ENCODE assay signal across 13 cellular contexts in genomic region chr2:100394111-100394641, GRCh38. TPM values are rescaled to one million over a fixed set of nuclear protein-coding genes. Genes with fewer than 3 reads are reported as not detected.
DNase-seq lines count a peak whose midpoint lies in the region; ATAC-seq and TF ChIP-seq lines count a peak whose summit lies in the region.
"Had no signal": no experiment of that assay in that cellular context is flagged by ENCODE, and none has a peak within 500 bp of the region (broad histone marks: within the 10 kb centered on the region; RNA-seq: fewer than 3 reads in every experiment).

No MANE protein-coding gene starts in this region.

- no peak overlapping the region for H2AK9ac ChIP-seq in IMR-90 (replicated peaks; ENCODE audit: low read depth, low read length, poor library complexity)

- H2AFZ ChIP-seq in IMR-90 (replicated peaks; ENCODE audit: low read length, poor library complexity) = no peak overlapping the region
- no peak overlapping the region for H2AFZ ChIP-seq in PC-9

- H4K91ac ChIP-seq in IMR-90 (ENCODE audit: insufficient read depth, low read depth, low read length) = no peak overlapping the region

- no peak overlapping the region for H3K4me3 ChIP-seq in right atrium auricular region
- H3K4me3 ChIP-seq in IMR-90 (ENCODE audit: insufficient read depth, low read depth, low read length) = no peak overlapping the region
- no peak overlapping the region for H3K4me3 ChIP-seq in PC-9
- H3K4me3 ChIP-seq: left ventricle myocardium inferior had no signal

- CTCF ChIA-PET in IMR-90 (lab: Yijun Ruan, JAX) = no interaction called here
- CTCF ChIA-PET in PC-9 (lab: Charles Lee) = no interaction called here

- no peaks in the 10 kb centered on the region for H3K9me3 Mint-ChIP-seq in stimulated activated naive B cell treated with anti-CD40 and anti-IgM and Interleukin-4, amounts not matched to agents 10 μg/mL and 1 μg/mL and 100 μg/mL, for 72 hours

- no peaks in the 10 kb centered on the region for H3K79me2 ChIP-seq in PC-9 (ENCODE audit: low read depth)

- no peak overlapping the region for H3K23ac ChIP-seq in IMR-90 (ENCODE audit: low read depth, low read length)

- TF ChIP-seq CTCF in right atrium auricular region (IDR thresholded peaks at IDR 0.05) (no peak), IMR-90 (conservative IDR thresholded peaks at IDR 0.05; ENCODE audit: low read depth, low read length) (no peak), PC-9 (conservative IDR thresholded peaks at IDR 0.05) (no peak)

- no peaks in the 10 kb centered on the region for H3K79me1 ChIP-seq in IMR-90 (ENCODE audit: low read depth in 1 of 2, low read length in 2 of 2)

- no peaks in the 10 kb centered on the region for H3K9me2 ChIP-seq in PC-9 (ENCODE audit: insufficient read depth)

- H3K4me1 Mint-ChIP-seq in stimulated activated naive B cell treated with anti-CD40 and anti-IgM and Interleukin-4, amounts not matched to agents 10 μg/mL and 1 μg/mL and 100 μg/mL, for 72 hours = peaks cover 38 to 47% of the 10 kb centered on the region in 2 donors

- TF ChIP-seq POLR2A in IMR-90 (IDR thresholded peaks at IDR 0.05; ENCODE audit: low read depth, low read length) = no peak

- H3K27me3 Mint-ChIP-seq in stimulated activated naive B cell treated with anti-CD40 and anti-IgM and Interleukin-4, amounts not matched to agents 10 μg/mL and 1 μg/mL and 100 μg/mL, for 72 hours = no peaks in the 10 kb centered on the region

- no peak overlapping the region for H4K8ac ChIP-seq in IMR-90 (ENCODE audit: low read depth in 2 of 2, low read length in 2 of 2)

- dilution Hi-C loops in IMR-90 (cut with HindIII; ENCODE audit: low sequenced_read_pairs, unreplicated experiment) = no loop called here

- H2BK120ac ChIP-seq in IMR-90 (ENCODE audit: low read depth, low read length) = no peak overlapping the region

- BruUV-seq in IMR-90 (replicated peaks; lab: Mats Ljungman, UMichigan) (no TSS peak), PC-9 (replicated peaks; lab: Mats Ljungman, UMichigan) (no TSS peak)

- no peak overlapping the region for H3K4me2 ChIP-seq in IMR-90 (ENCODE audit: low read depth, low read length)
- H3K4me2 ChIP-seq in PC-9 = no peak overlapping the region

- peaks cover 31% of the 10 kb centered on the region for H3K36me3 ChIP-seq in right atrium auricular region
- H3K36me3 ChIP-seq in IMR-90 (ENCODE audit: control insufficient read depth, insufficient read depth, low read length) = peaks cover 10% of the 10 kb centered on the region
- H3K36me3 ChIP-seq in PC-9 (ENCODE audit: low read depth) = no peaks in the 10 kb centered on the region

- POLR2A ChIA-PET in IMR-90 (lab: Charles Lee; ENCODE audit: unreplicated experiment) (no interaction called here), PC-9 (lab: Charles Lee; ENCODE audit: unreplicated experiment) (no interaction called here)

- H4K5ac ChIP-seq in IMR-90 (ENCODE audit: low read depth, low read length) = no peak overlapping the region

- H3K27ac ChIP-seq in right atrium auricular region = no peak overlapping the region
- no peak overlapping the region for H3K27ac ChIP-seq in IMR-90 (ENCODE audit: insufficient read depth, low read length)
- no peak overlapping the region for H3K27ac ChIP-seq in PC-9
- H3K27ac ChIP-seq: left ventricle myocardium inferior, VCaP had no signal

- H3K18ac ChIP-seq in IMR-90 (ENCODE audit: low read depth, low read length) = no peak overlapping the region

- H2AK5ac ChIP-seq in IMR-90 (ENCODE audit: low read depth, low read length) = no peak overlapping the region

- H3K9me3 ChIP-seq in right atrium auricular region (no peaks in the 10 kb centered on the region), IMR-90 (ENCODE audit: control insufficient read depth, insufficient read depth, low read length) (no peaks in the 10 kb centered on the region), PC-9 (ENCODE audit: insufficient read depth, low read depth) (no peaks in the 10 kb centered on the region)
- H3K9me3 ChIP-seq: left ventricle myocardium inferior had no signal

- H3K4me1 ChIP-seq in right atrium auricular region (no peaks in the 10 kb centered on the region), IMR-90 (ENCODE audit: control insufficient read depth, insufficient read depth, low read length) (peaks cover 2% of the 10 kb centered on the region; the same call in 1 of the 2 replicates), PC-9 (replicated peaks; ENCODE audit: insufficient read depth) (no peaks in the 10 kb centered on the region)
- H3K4me1 ChIP-seq: left ventricle myocardium inferior had no signal

- H2BK15ac ChIP-seq in IMR-90 (ENCODE audit: low read depth, low read length) = no peak overlapping the region

- H3K4me3 Mint-ChIP-seq in stimulated activated naive B cell treated with anti-CD40 and anti-IgM and Interleukin-4, amounts not matched to agents 10 μg/mL and 1 μg/mL and 100 μg/mL, for 72 hours = peak overlapping the region in 1 of 2 donors; percentile 71

- H3F3A ChIP-seq in PC-9 (ENCODE audit: insufficient read depth, low read depth) = no peaks in the 10 kb centered on the region

- peaks cover 34 to 50% of the 10 kb centered on the region in 2 donors for H3K36me3 Mint-ChIP-seq in stimulated activated naive B cell treated with anti-CD40 and anti-IgM and Interleukin-4, amounts not matched to agents 10 μg/mL and 1 μg/mL and 100 μg/mL, for 72 hours

- H2BK20ac ChIP-seq in IMR-90 (ENCODE audit: low read depth, low read length) = no peak overlapping the region

- DNase-seq in right atrium auricular region (ENCODE audit: low spot score) = peak; percentile 54
- DNase-seq in Right ventricle myocardium inferior (ENCODE audit: missing footprints) = no peak
- DNase-seq in IMR-90 = peak; percentile 5
- DNase-seq in stimulated activated naive B cell treated with anti-CD40 and anti-IgM and Interleukin-4, amounts not matched to agents 10 μg/mL and 1 μg/mL and 100 μg/mL, for 72 hours = peak; percentile 47
- DNase-seq in PC-9 = no peak
- no peak for DNase-seq in left ventricle myocardium superior
- DNase-seq in NCI-H748 treated with DMSO at 0.1 percent for 48 hours (lab: John Stamatoyannopoulos, UW) = no peak
- DNase-seq: left ventricle myocardium inferior; NCI-H69; right cardiac atrium; stimulated activated naive CD4-positive, alpha-beta T cell treated with Interleukin-2 at 50 U/mL for 16 hours had no signal

- intact Hi-C loops in Right ventricle myocardium inferior (cut with DNase I) (no loop called here), IMR-90 (cut with micrococcal nuclease) (no loop called here), PC-9 (cut with micrococcal nuclease; ENCODE audit: unreplicated experiment) (no loop called here), left ventricle myocardium superior (cut with micrococcal nuclease) (no loop called here)

- H4K20me1 ChIP-seq in IMR-90 (ENCODE audit: insufficient read depth, low read length) (no peaks in the 10 kb centered on the region), PC-9 (ENCODE audit: insufficient read depth) (no peaks in the 10 kb centered on the region)

- in situ Hi-C loops in IMR-90 (cut with MboI; ENCODE audit: low sequenced_read_pairs) = loop anchor here (25.0 kb wide), 2 partner anchors 682 to 857 kb away; no protein-coding TSS in a partner anchor

- no peak overlapping the region for H3K4ac ChIP-seq in IMR-90 (ENCODE audit: low read depth, low read length)

- TF ChIP-seq RAD21 in IMR-90 (IDR thresholded peaks at IDR 0.05; ENCODE audit: low read length) = no peak

- H3K14ac ChIP-seq in IMR-90 (replicated peaks; ENCODE audit: low read depth, low read length) = no peak overlapping the region

- H3K9ac ChIP-seq in IMR-90 (ENCODE audit: low read depth, low read length) = no peak overlapping the region

- H3K27me3 ChIP-seq in right atrium auricular region (no peaks in the 10 kb centered on the region), IMR-90 (ENCODE audit: control insufficient read depth, insufficient read depth, low read length) (no peaks in the 10 kb centered on the region), PC-9 (ENCODE audit: insufficient read depth, low read depth) (peaks cover 99% of the 10 kb centered on the region)

- H2BK5ac ChIP-seq in IMR-90 (ENCODE audit: low read depth, low read length, poor library complexity, severe bottlenecking) = no peak overlapping the region

- peak overlapping the region; percentile 98 for H3K27ac Mint-ChIP-seq in stimulated activated naive B cell treated with anti-CD40 and anti-IgM and Interleukin-4, amounts not matched to agents 10 μg/mL and 1 μg/mL and 100 μg/mL, for 72 hours

- 90% methylated on average over 10 of the region's 12 CpGs; no CpG with 5 or more reads in 1 of the 2 experiments for WGBS in IMR-90 (ENCODE audit: extremely low coverage in 2 of 2, insufficient read length in 1 of 2), 2 experiments

- no peaks in the 10 kb centered on the region; the same call in 1 of the 2 replicates for H3K9me1 ChIP-seq in IMR-90 (ENCODE audit: insufficient read depth, low read length)

- H3K56ac ChIP-seq in IMR-90 (ENCODE audit: extremely low read depth, insufficient read depth, low read length) = no peak overlapping the region

- ATAC-seq in Right ventricle myocardium inferior = no peak
- ATAC-seq in HG02588 (IDR thresholded peaks at IDR 0.05; ENCODE audit: unreplicated experiment) = peak; percentile 33
- no peak for ATAC-seq in IMR-90 (ENCODE audit: low read depth)
- ATAC-seq in stimulated activated naive B cell treated with anti-CD40 and anti-IgM and Interleukin-4, amounts not matched to agents 10 μg/mL and 1 μg/mL and 100 μg/mL, for 72 hours (replicated peaks) = peak; percentile 44 to 59
- ATAC-seq in left ventricle myocardium superior = no peak

TF ChIP-seq in IMR-90, 13 proteins besides CTCF, POLR2A, EP300 and RAD21 (continues in another document):
- TF ChIP-seq CEBPB (IDR thresholded peaks at IDR 0.05; ENCODE audit: low read depth, low read length) (no peak), NFE2L2 (IDR thresholded peaks at IDR 0.05; ENCODE audit: low read depth, low read length) (no peak), CHD1 (IDR thresholded peaks at IDR 0.05; ENCODE audit: low read depth, low read length) (no peak), FOS (IDR thresholded peaks at IDR 0.05; ENCODE audit: low read depth, low read length) (no peak), MXI1 (IDR thresholded peaks at IDR 0.05; ENCODE audit: borderline replicate concordance, low read depth, low read length) (no peak), RFX5 (IDR thresholded peaks at IDR 0.05; ENCODE audit: low read depth, low read length) (no peak)

RNA-seq across cellular contexts. Expression of gene CHST10, which starts 23.3 kb away (rescaled TPM):
- 10 to 100 TPM; 12.5 to 16.4 TPM for total RNA-seq in right atrium auricular region
- 10.5 TPM for total RNA-seq in Right ventricle myocardium inferior
- total RNA-seq in IMR-90 (2012; rRNA removed) = 8.3 and 8.6 TPM in 2 replicates
- 6.4 and 6.9 TPM in 2 replicates for polyA plus RNA-seq in IMR-90 (2012; rRNA removed)
- polyA plus RNA-seq in IMR-90 (2012; cell fraction: cytosol; rRNA removed) = 3.8 and 9.5 TPM in 2 replicates
- 6.1 and 9.1 TPM in 2 replicates for polyA plus RNA-seq in IMR-90 (2012; cell fraction: nucleus; rRNA removed; ENCODE audit: low replicate concordance)
- total RNA-seq in PC-9 (2021) = not detected in 2 replicates
- total RNA-seq in left ventricle myocardium superior = 10.7 TPM

Comparison
In these comparisons a context has a peak if more than half of its experiments do, and no peak if none do; other contexts are left out.
1. DNase-seq: peak in right atrium auricular region (single experiment), IMR-90 (single experiment) and stimulated activated naive B cell treated with anti-CD40 and anti-IgM and Interleukin-4, amounts not matched to agents 10 μg/mL and 1 μg/mL and 100 μg/mL, for 72 hours (single experiment); none in Right ventricle myocardium inferior (single experiment), PC-9 (0 of 2), left ventricle myocardium superior (single experiment) and NCI-H748 treated with DMSO at 0.1 percent for 48 hours (single experiment).
2. ATAC-seq: peak in HG02588 (single experiment) and stimulated activated naive B cell treated with anti-CD40 and anti-IgM and Interleukin-4, amounts not matched to agents 10 μg/mL and 1 μg/mL and 100 μg/mL, for 72 hours (2 of 2); none in Right ventricle myocardium inferior (single experiment), IMR-90 (single experiment) and left ventricle myocardium superior (single experiment).